ENCODE assay signal across 21 cellular contexts in the genomic region with DNA sequence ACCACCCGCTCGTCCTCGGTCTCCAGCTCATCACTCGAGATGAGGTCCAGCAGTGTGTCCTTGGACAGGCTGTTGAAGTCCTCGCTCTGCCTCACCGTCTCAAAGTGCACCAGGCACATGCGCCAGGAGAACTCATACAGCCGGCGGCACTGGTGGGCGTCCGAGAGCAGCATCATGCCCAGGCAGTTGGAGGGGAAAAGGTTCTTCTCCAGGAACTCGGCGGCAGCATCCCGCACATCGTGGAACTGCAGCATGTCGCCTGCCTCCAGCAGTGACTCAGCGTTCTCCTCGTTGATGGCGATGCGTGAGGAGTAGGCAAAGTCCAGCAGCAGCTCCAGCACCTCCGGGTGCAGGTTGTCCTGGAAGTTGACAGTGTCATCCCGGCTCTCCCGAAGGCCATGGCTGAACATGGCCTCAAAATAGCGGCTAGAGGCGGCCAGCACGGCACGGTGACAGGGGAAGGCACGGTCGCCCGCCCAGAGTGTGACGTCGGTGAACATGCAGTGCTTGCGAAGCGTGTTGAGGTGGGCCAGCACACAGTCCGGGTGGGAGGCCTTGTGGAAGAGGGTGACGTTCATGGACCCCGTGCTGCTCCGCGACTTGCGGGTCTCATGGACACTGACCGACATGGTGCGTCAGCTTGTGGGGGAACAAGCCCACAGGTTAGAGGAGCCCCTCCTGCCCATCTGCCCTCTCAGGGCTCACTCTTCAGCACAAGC. TPM values are rescaled to one million over a fixed set of nuclear protein-coding genes. Genes with fewer than 3 reads are reported as not detected.
DNase-seq lines count a peak whose midpoint lies in the region; ATAC-seq, FAIRE-seq and TF ChIP-seq lines count a peak whose summit lies in the region.
"Had no signal": no experiment of that assay in that cellular context is flagged by ENCODE, and none has a peak within 500 bp of the region (broad histone marks: within the 10 kb centered on the region; RNA-seq: fewer than 3 reads in every experiment).

No MANE protein-coding gene starts in this region.

- H3K27ac ChIP-seq in right cardiac atrium (ENCODE audit: low read length) (no peak overlapping the region), heart right ventricle (no peak overlapping the region), K562 (ENCODE audit: extremely low read depth, low read depth, low read length) (no peak overlapping the region), mesenchymal stem cell (ENCODE audit: low read length, poor library complexity, severe bottlenecking) (no peak overlapping the region), uterus (no peak overlapping the region)
- H3K27ac ChIP-seq in CD8-positive, alpha-beta memory T cell (ENCODE audit: low read depth, low read length) = no peak overlapping the region

- H3K4me3 ChIP-seq in right cardiac atrium (ENCODE audit: low read length) (no peak overlapping the region), heart right ventricle (no peak overlapping the region), K562 (no peak overlapping the region), mesenchymal stem cell (ENCODE audit: insufficient read depth in 1 of 2, low read depth in 1 of 2, low read length in 2 of 2) (no peak overlapping the region), uterus (no peak overlapping the region)
- H3K4me3 ChIP-seq in CD8-positive, alpha-beta memory T cell (ENCODE audit: low read length) = no peak overlapping the region

- TF ChIP-seq EP300 in K562 (IDR thresholded peaks at IDR 0.05; ENCODE audit: low read length) = no peak

- BruUV-seq in K562 (replicated peaks; lab: Mats Ljungman, UMichigan) = no TSS peak

- H3K36me3 ChIP-seq in heart right ventricle (peaks cover 0 to 9% (median 0%) of the 10 kb centered on the region in 9 donors), K562 (ENCODE audit: control insufficient read depth, insufficient read depth, low read length) (no peaks in the 10 kb centered on the region), mesenchymal stem cell (ENCODE audit: control insufficient read depth in 1 of 2, insufficient read depth in 2 of 2, low read depth in 1 of 2, low read length in 2 of 2) (peaks cover 0 to 20% of the 10 kb centered on the region in 2 experiments), uterus (no peaks in the 10 kb centered on the region)
- no peaks in the 10 kb centered on the region for H3K36me3 ChIP-seq in CD8-positive, alpha-beta memory T cell (ENCODE audit: insufficient read depth, low read length)
- H3K36me3 ChIP-seq: BE2C had no signal

- 98% methylated on average over 42 of the region's 42 CpGs for WGBS in right cardiac atrium
- 98% methylated on average over 42 of the region's 42 CpGs for WGBS in heart right ventricle, 2 donors
- 13% methylated on average over 42 of the region's 42 CpGs for WGBS in K562 (ENCODE audit: insufficient coverage, low coverage, missing lambda C conversion rate)
- WGBS in mesenchymal stem cell = 97% methylated on average over 42 of the region's 42 CpGs

- DNase-seq in right cardiac atrium (peak in 2 of 3 donors; percentile 43 to 58), heart right ventricle (no peak), K562 (ENCODE audit: extremely low read depth in 1 of 4, low spot score in 3 of 4) (no peak), mesenchymal stem cell (no peak), urothelium cell line (ENCODE audit: low spot score) (no peak), GM13977 (ENCODE audit: low spot score) (no peak), uterus (no peak)
- no peak for DNase-seq in CD8-positive, alpha-beta memory T cell
- DNase-seq: BE2C, COR-L47, DMS 273 treated with DMSO at 0.1 percent for 48 hours, DMS79 treated with DMSO at 0.1 percent for 48 hours, HCEC 1CT, NCI-H1417, NCI-H1694 treated with DMSO at 0.1 percent for 48 hours, NCI-H2081 treated with DMSO at 0.1 percent for 48 hours, NCI-H2171 treated with DMSO at 0.1 percent for 48 hours, NCI-H526, Right ventricle myocardium superior had no signal

- no peaks in the 10 kb centered on the region for H3K27me3 ChIP-seq in right cardiac atrium (ENCODE audit: control insufficient read depth, insufficient read depth)
- H3K27me3 ChIP-seq in heart right ventricle = no peaks in the 10 kb centered on the region
- H3K27me3 ChIP-seq in K562 (ENCODE audit: control insufficient read depth in 2 of 2, insufficient read depth in 2 of 2, low read length in 2 of 2) = peaks cover 7 to 74% of the 10 kb centered on the region in 2 experiments; a peak in 4 of 5 replicates
- H3K27me3 ChIP-seq in mesenchymal stem cell (ENCODE audit: control insufficient read depth in 1 of 2, insufficient read depth in 1 of 2, low read length in 2 of 2) = no peaks in the 10 kb centered on the region
- no peaks in the 10 kb centered on the region for H3K27me3 ChIP-seq in uterus
- no peaks in the 10 kb centered on the region for H3K27me3 ChIP-seq in CD8-positive, alpha-beta memory T cell (ENCODE audit: insufficient read depth, low read length, poor library complexity, severe bottlenecking)
- H3K27me3 ChIP-seq: BE2C had no signal

- intact Hi-C loops in right cardiac atrium (cut with DNase I) (no loop called here), heart right ventricle (cut with DNase I) (loop anchor here in 1 of 10 donors (10.0 kb wide), 1 partner anchor 55 kb away; no protein-coding TSS in a partner anchor), K562 (cut with micrococcal nuclease) (no loop called here), uterus (cut with DNase I; ENCODE audit: low total_unique reads) (no loop called here)

- POLR2A ChIA-PET in K562 (lab: Yijun Ruan, JAX) = interaction anchor here (1.1 to 1.2 kb wide), 2 partner anchors 8 to 9 kb away, joined by 3 to 7 read pairs; no protein-coding TSS in a partner anchor
- POLR2A ChIA-PET in CD8-positive, alpha-beta memory T cell (lab: Charles Lee) = no interaction called here

- TF ChIP-seq CTCF in heart right ventricle (IDR thresholded peaks at IDR 0.05) (no peak), K562 (IDR thresholded peaks at IDR 0.05 in 2 of 3, conservative IDR thresholded peaks at IDR 0.05 in 1 of 3; ENCODE audit: insufficient read depth in 2 of 3, low read depth in 1 of 3, low read length in 3 of 3) (no peak), GM13977 (IDR thresholded peaks at IDR 0.05; ENCODE audit: extremely low read depth, insufficient read depth, missing control alignments) (no peak), uterus (IDR thresholded peaks at IDR 0.05) (no peak)

- no peak overlapping the region for H3K4ac ChIP-seq in mesenchymal stem cell (ENCODE audit: low read depth in 1 of 2, low read length in 2 of 2)

- H2BK120ac ChIP-seq in mesenchymal stem cell (ENCODE audit: low read depth, low read length) = no peak overlapping the region

- H3K27ac Mint-ChIP-seq in CD8-positive, alpha-beta memory T cell = no peak overlapping the region

- H3K4me3 Mint-ChIP-seq in CD8-positive, alpha-beta memory T cell = no peak overlapping the region

- H3K4me2 ChIP-seq in K562 (ENCODE audit: insufficient read depth, low read length) (no peak overlapping the region), mesenchymal stem cell (ENCODE audit: low read length, poor library complexity, severe bottlenecking) (no peak overlapping the region)

- no peak for ATAC-seq in right cardiac atrium
- no peak for ATAC-seq in heart right ventricle
- no peak for ATAC-seq in K562

- peaks cover 0 to 13% (median 4%) of the 10 kb centered on the region in 3 donors for H3K36me3 Mint-ChIP-seq in CD8-positive, alpha-beta memory T cell

- no peaks in the 10 kb centered on the region for H3K79me2 ChIP-seq in K562 (ENCODE audit: control insufficient read depth, insufficient read depth, low read length)

- peaks cover 9% of the 10 kb centered on the region for H4K20me1 ChIP-seq in K562 (replicated peaks; ENCODE audit: control insufficient read depth, insufficient read depth, low read length)

- H3K4me1 ChIP-seq in right cardiac atrium (ENCODE audit: control insufficient read depth, insufficient read depth, low read length) (peaks cover 17% of the 10 kb centered on the region), heart right ventricle (peaks cover 15 to 48% (median 33%) of the 10 kb centered on the region in 9 donors), K562 (replicated peaks in 1 of 2; ENCODE audit: control insufficient read depth in 2 of 2, insufficient read depth in 2 of 2, low read length in 2 of 2) (peaks cover 0 to 9% of the 10 kb centered on the region in 2 experiments; a peak in 1 of 5 replicates), mesenchymal stem cell (ENCODE audit: control insufficient read depth, insufficient read depth, low read depth, low read length) (peaks cover 46% of the 10 kb centered on the region), uterus (peaks cover 0 to 5% of the 10 kb centered on the region in 2 donors)
- no peaks in the 10 kb centered on the region for H3K4me1 ChIP-seq in CD8-positive, alpha-beta memory T cell (ENCODE audit: insufficient read depth, low read length)

- H2AK5ac ChIP-seq in mesenchymal stem cell (ENCODE audit: low read length, severe bottlenecking) = peak overlapping the region; percentile 9

- no peak overlapping the region for H3K18ac ChIP-seq in mesenchymal stem cell (ENCODE audit: low read depth in 1 of 2, low read length in 2 of 2)

- H3K9me1 ChIP-seq in K562 (ENCODE audit: control insufficient read depth, insufficient read depth, low read length) = no peaks in the 10 kb centered on the region

- no peak overlapping the region for H3K23ac ChIP-seq in mesenchymal stem cell (ENCODE audit: low read length in 2 of 2)

- H2AFZ ChIP-seq in K562 (ENCODE audit: low read depth, low read length) (no peak overlapping the region), mesenchymal stem cell (ENCODE audit: low read depth, low read length) (no peak overlapping the region)

- TF ChIP-seq RAD21 in K562 (CRISPR knock-in tag; conservative IDR thresholded peaks at IDR 0.05 in 1 of 2, IDR thresholded peaks at IDR 0.05 in 1 of 2) = no peak

- H3K27me3 Mint-ChIP-seq in CD8-positive, alpha-beta memory T cell = no peaks in the 10 kb centered on the region

- peaks cover 0 to 11% (median 9%) of the 10 kb centered on the region in 3 donors for H3K4me1 Mint-ChIP-seq in CD8-positive, alpha-beta memory T cell

- no peak overlapping the region for H4K91ac ChIP-seq in mesenchymal stem cell (ENCODE audit: low read length)

- no peaks in the 10 kb centered on the region for H3K9me3 ChIP-seq in right cardiac atrium (ENCODE audit: control insufficient read depth, low read length)
- no peaks in the 10 kb centered on the region for H3K9me3 ChIP-seq in heart right ventricle
- no peaks in the 10 kb centered on the region for H3K9me3 ChIP-seq in K562 (replicated peaks; ENCODE audit: control insufficient read depth, insufficient read depth, low read depth, low read length)
- H3K9me3 ChIP-seq in mesenchymal stem cell (ENCODE audit: control insufficient read depth, low read length) = no peaks in the 10 kb centered on the region
- H3K9me3 ChIP-seq in uterus = no peaks in the 10 kb centered on the region
- H3K9me3 ChIP-seq in CD8-positive, alpha-beta memory T cell (ENCODE audit: low read length) = no peaks in the 10 kb centered on the region
- H3K9me3 ChIP-seq: BE2C had no signal

- peaks cover 52% of the 10 kb centered on the region for H3K79me1 ChIP-seq in mesenchymal stem cell (replicated peaks; ENCODE audit: low read length, poor library complexity, severe bottlenecking)

- no peak for TF ChIP-seq POLR2A in K562 (conservative IDR thresholded peaks at IDR 0.05)
- no peak for TF ChIP-seq POLR2A in uterus (IDR thresholded peaks at IDR 0.05)

- H3K9me3 Mint-ChIP-seq in CD8-positive, alpha-beta memory T cell = no peaks in the 10 kb centered on the region

- H2BK15ac ChIP-seq in mesenchymal stem cell (ENCODE audit: low read depth, poor library complexity, severe bottlenecking) = no peak overlapping the region

- CTCF ChIA-PET in K562 (lab: Yijun Ruan, JAX; ENCODE audit: low intra/inter-chr PET ratio) = no interaction called here
- CTCF ChIA-PET in CD8-positive, alpha-beta memory T cell (lab: Charles Lee) = no interaction called here

- peak overlapping the region; percentile 10 for H4K8ac ChIP-seq in mesenchymal stem cell (ENCODE audit: low read length)

- no peak overlapping the region for H3K14ac ChIP-seq in mesenchymal stem cell (ENCODE audit: low read length in 2 of 2)

- H3K9ac ChIP-seq in K562 (ENCODE audit: insufficient read depth in 1 of 2, low read depth in 2 of 2, low read length in 2 of 2) (no peak overlapping the region), mesenchymal stem cell (ENCODE audit: low read length) (no peak overlapping the region)

- in situ Hi-C loops in K562 (cut with MboI) = no loop called here
- in situ Hi-C loops in GM13977 (cut with MboI; ENCODE audit: low pct_unique_long_range_greater_than_20kb, low sequenced_read_pairs, unreplicated experiment) = no loop called here

- FAIRE-seq in K562 (lab: Jason Lieb, UNC) (no peak), urothelium cell line (lab: Jason Lieb, UNC) (peak; percentile 48)
- FAIRE-seq: A204.1, RCC 7860 had no signal

- H2BK12ac ChIP-seq in mesenchymal stem cell (ENCODE audit: low read length in 2 of 2) = no peak overlapping the region

- no peak overlapping the region for H2BK5ac ChIP-seq in mesenchymal stem cell (ENCODE audit: low read depth, low read length, poor library complexity, severe bottlenecking)

RNA-seq across cellular contexts. Expression of gene KLHL25, which starts 25.4 kb away (rescaled TPM):
- total RNA-seq in right cardiac atrium = 1 to 10 TPM; 3.4 to 6.6 (median 5.3) TPM
- polyA plus RNA-seq in right cardiac atrium = 4.1 TPM
- total RNA-seq in heart right ventricle = 1 to 10 TPM; 1.9 to 4.6 (median 3.2) TPM
- polyA plus RNA-seq in heart right ventricle = 1 to 10 TPM; 3.2 to 9.2 TPM
- total RNA-seq in K562 (2011; cell fraction: chromatin; rRNA removed; ENCODE audit: low replicate concordance) = 0.48 and 0.97 TPM in 2 replicates
- total RNA-seq in K562 (2011; cell fraction: nucleolus; rRNA removed) = 0.66 and 0.83 TPM in 2 replicates
- total RNA-seq in K562 (2011; cell fraction: nucleoplasm; rRNA removed) = 0.38 and 0.59 TPM in 2 replicates
- total RNA-seq in K562 (2014; rRNA removed) = 0.09 and 0.29 TPM in 2 replicates
- total RNA-seq in K562 (2014; rRNA removed; fragmentation: Illumina TruSeq; extraction: Trizol) = 0.03 TPM in 1 of 2 replicates, not detected in the other
- 0.14 and 0.15 TPM in 2 replicates for total RNA-seq in K562 (2015; rRNA removed; fragmentation: Illumina TruSeq; extraction: Trizol)
- 0.13 and 0.20 TPM in 2 replicates for total RNA-seq in K562 (2021)
- 0.11 and 0.12 TPM in 2 replicates for polyA plus RNA-seq in K562 (2011; rRNA removed)
- polyA plus RNA-seq in K562 (2011; cell fraction: cytosol; rRNA removed) = 0.09 and 0.37 TPM in 2 replicates
- polyA plus RNA-seq in K562 (2011; cell fraction: nucleus; rRNA removed) = 0.18 and 0.41 TPM in 2 replicates
- polyA plus RNA-seq in K562 (2012) = 0.13 and 0.15 TPM in 2 replicates
- polyA plus RNA-seq in K562 (2014; fragmentation: Illumina TruSeq; extraction: Trizol) = 0.04 and 0.28 TPM in 2 replicates
- not detected for polyA plus RNA-seq in K562 (2014; fragmentation: Nextera tagmentation; extraction: Ambion mirVana)
- 0.04 and 0.05 TPM in 2 replicates for polyA plus RNA-seq in K562 (2014; rRNA removed)
- 0.03 and 0.18 TPM in 2 replicates for polyA minus RNA-seq in K562 (2011; rRNA and poly(A)+ RNA removed)
- polyA minus RNA-seq in K562 (2011; cell fraction: cytosol; rRNA and poly(A)+ RNA removed) = 0.64 TPM in 1 of 2 replicates, not detected in the other
- 0.11 and 0.13 TPM in 2 replicates for polyA minus RNA-seq in K562 (2011; cell fraction: nucleus; rRNA and poly(A)+ RNA removed)
- 1.3 TPM for polyA plus RNA-seq in mesenchymal stem cell (2013, experiment 1 of 2)
- 1.3 TPM for polyA plus RNA-seq in mesenchymal stem cell (2013, experiment 2 of 2)
- total RNA-seq in uterus = 10 to 100 TPM in 2 of 4 donors, 1 to 10 TPM in 2; 6.2 to 19.5 (median 11.9) TPM
- total RNA-seq in CD8-positive, alpha-beta memory T cell = 1 to 10 TPM; 5.1 to 5.4 TPM
- polyA plus RNA-seq in CD8-positive, alpha-beta memory T cell = 0.75 TPM

Comparison
In these comparisons a context has a peak if more than half of its experiments do, and no peak if none do; other contexts are left out.
1. DNase-seq: peak in right cardiac atrium (2 of 3); none in heart right ventricle (0 of 2), K562 (0 of 4), mesenchymal stem cell (single experiment), urothelium cell line (single experiment), GM13977 (single experiment), uterus (0 of 2) and CD8-positive, alpha-beta memory T cell (0 of 5).